Comparison of ENCODE assay signal across 28 cellular contexts in the genomic region with DNA sequence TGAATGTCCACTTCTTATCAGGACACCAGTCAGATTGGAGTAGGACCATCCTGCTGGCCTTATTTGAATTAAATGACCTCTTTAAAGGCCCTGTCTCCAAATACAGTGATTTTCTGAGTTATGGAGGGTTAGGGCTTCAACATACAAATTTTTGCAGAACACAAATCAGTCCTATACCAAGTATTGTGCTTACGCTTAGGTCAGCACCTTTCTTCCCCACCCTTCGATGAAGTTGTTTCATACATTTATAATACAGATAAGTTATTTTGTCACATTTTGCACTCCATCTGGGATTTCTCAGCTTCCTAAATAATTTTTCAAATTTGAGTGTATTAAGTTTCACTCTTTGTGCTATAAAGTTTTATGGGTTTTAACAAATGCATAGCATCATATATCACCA.
"Had no signal": no experiment of that assay in that cellular context is flagged by ENCODE, and none has a peak within 500 bp of the region (broad histone marks: within the 10 kb centered on the region; RNA-seq: fewer than 3 reads in every experiment).

No MANE protein-coding gene starts in this region.

- H3K4me1 ChIP-seq: colonic mucosa, esophagus muscularis mucosa, esophagus squamous epithelium, foreskin keratinocyte, gastrocnemius medialis, gastroesophageal sphincter, heart left ventricle had no signal

- DNase-seq: colonic mucosa; cortex of kidney; dermis blood vessel endothelial cell; dorsolateral prefrontal cortex; effector CD4-positive, alpha-beta T cell; effector CD8-positive, alpha-beta T cell; effector memory CD4-positive, alpha-beta T cell; effector memory CD8-positive, alpha-beta T cell; endodermal cell; erythroblast; esophagus squamous epithelium; foreskin fibroblast; foreskin keratinocyte; foreskin melanocyte; gastrocnemius medialis; glutamatergic neuron; head of caudate nucleus; heart left ventricle; heart right ventricle had no signal

- H3K27ac ChIP-seq: colonic mucosa, coronary artery, dorsolateral prefrontal cortex, epithelial cell of prostate, esophagus muscularis mucosa, esophagus squamous epithelium, foreskin keratinocyte, gastrocnemius medialis, gastroesophageal sphincter, heart left ventricle, heart right ventricle had no signal

- FAIRE-seq: colon, endometrium, endothelial cell of umbilical vein, frontal cortex had no signal

- H3K27me3 ChIP-seq: colonic mucosa, dorsolateral prefrontal cortex, esophagus muscularis mucosa, esophagus squamous epithelium, foreskin keratinocyte, gastrocnemius medialis, gastroesophageal sphincter, heart left ventricle, heart right ventricle had no signal

- H3K36me3 ChIP-seq: colonic mucosa, gastrocnemius medialis had no signal

- H3K4me3 ChIP-seq: colonic mucosa, coronary artery, dorsolateral prefrontal cortex, esophagus muscularis mucosa, esophagus squamous epithelium, gastrocnemius medialis, gastroesophageal sphincter, heart left ventricle, heart right ventricle had no signal

- H3K9me3 ChIP-seq: colonic mucosa, gastrocnemius medialis had no signal

- ATAC-seq: effector memory CD8-positive, alpha-beta T cell; esophagus mucosa; foreskin keratinocyte; gastrocnemius medialis; gastroesophageal sphincter; heart left ventricle; heart right ventricle had no signal
